28 cellular contexts compared by ENCODE assay signal in the genomic region with DNA sequence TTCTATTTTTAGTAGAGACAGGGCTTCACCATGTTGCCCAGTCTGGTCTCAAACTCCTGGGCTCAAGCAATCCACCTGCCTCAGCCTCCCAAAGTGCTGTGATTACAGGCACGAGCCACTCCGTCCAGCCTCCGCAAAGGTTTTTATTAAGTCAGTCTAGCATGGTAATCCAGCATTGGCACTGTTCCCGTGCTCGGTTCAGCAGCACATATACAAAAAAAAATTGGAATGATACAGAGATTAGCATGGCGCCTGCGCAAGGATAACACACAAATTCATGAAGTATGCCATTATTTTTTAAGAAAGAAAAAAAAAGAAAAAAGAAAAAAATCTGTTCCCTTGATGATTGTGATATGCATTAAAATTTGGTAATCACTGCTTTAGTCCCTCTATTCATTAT. TPM values are rescaled to one million over a fixed set of nuclear protein-coding genes. Genes with fewer than 3 reads are reported as not detected.
"Had no signal": no experiment of that assay in that cellular context is flagged by ENCODE, and none has a peak within 500 bp of the region (broad histone marks: within the 10 kb centered on the region; RNA-seq: fewer than 3 reads in every experiment).

No MANE protein-coding gene starts in this region.

- H3K4me2 ChIP-seq: SK-N-SH had no signal

- H3K4me1 Mint-ChIP-seq: activated CD4-positive, alpha-beta T cell treated with anti-CD3 and anti-CD28 coated beads for 36 hours; activated naive CD4-positive, alpha-beta T cell treated with anti-CD3 and anti-CD28 coated beads, Interleukin-2, amount 50 U/mL, for 24 hours had no signal

- H3K27ac Mint-ChIP-seq: activated CD4-positive, alpha-beta T cell treated with anti-CD3 and anti-CD28 coated beads for 36 hours; activated CD8-positive, alpha-beta T cell treated with anti-CD3 and anti-CD28 coated beads, Interleukin-2, amount 10 ng/mL, durations not matched to agents 7 days and 5 days; activated naive CD4-positive, alpha-beta T cell treated with anti-CD3 and anti-CD28 coated beads, Interleukin-2, amount 50 U/mL, for 24 hours had no signal

- H3K4me1 ChIP-seq: breast epithelium had no signal

- H3K36me3 Mint-ChIP-seq: activated naive CD4-positive, alpha-beta T cell treated with anti-CD3 and anti-CD28 coated beads, Interleukin-2, amount 50 U/mL, for 24 hours had no signal

- H3K27me3 ChIP-seq: breast epithelium had no signal

- H3K9ac ChIP-seq: SK-N-SH had no signal

- H3K4me3 Mint-ChIP-seq: activated CD4-positive, alpha-beta T cell treated with anti-CD3 and anti-CD28 coated beads for 36 hours; activated CD8-positive, alpha-beta T cell treated with anti-CD3 and anti-CD28 coated beads, Interleukin-2, amount 10 ng/mL, durations not matched to agents 7 days and 5 days; activated naive CD4-positive, alpha-beta T cell treated with anti-CD3 and anti-CD28 coated beads, Interleukin-2, amount 50 U/mL, for 24 hours had no signal

- H3K27ac ChIP-seq: breast epithelium, WERI-Rb-1 had no signal

- H3K9me3 ChIP-seq: breast epithelium, SK-N-SH had no signal

- ATAC-seq: activated CD4-positive, alpha-beta T cell treated with anti-CD3 and anti-CD28 coated beads for 36 hours; activated CD8-positive, alpha-beta T cell treated with anti-CD3 and anti-CD28 coated beads, Interleukin-2, amount 10 ng/mL, durations not matched to agents 7 days and 5 days had no signal

- DNase-seq: activated CD4-positive, alpha-beta T cell treated with anti-CD3 and anti-CD28 coated beads for 36 hours; activated CD4-positive, alpha-beta T cell treated with anti-CD3 and anti-CD28 coated beads, Interleukin-2, amount 50 U/mL, for 1 hour; activated CD8-positive, alpha-beta memory T cell treated with anti-CD3 and anti-CD28 coated beads, Interleukin-2, amount 50 U/mL, for 48 hours; activated CD8-positive, alpha-beta T cell treated with anti-CD3 and anti-CD28 coated beads, Interleukin-2, amount 10 ng/mL, durations not matched to agents 7 days and 5 days; activated effector memory CD4-positive, alpha-beta T cell treated with Interleukin-2 at 50 U/mL for 16 hours; activated naive CD4-positive, alpha-beta T cell; activated T-cell treated with anti-CD3 and anti-CD28 coated beads, Interleukin-2, amount 50 U/mL, for 1 hour; aorta; central memory CD4-positive, alpha-beta T cell; KG1; MV-4-11; NCI-H1092 treated with DMSO at 0.1 percent for 48 hours; NCI-H1417 treated with DMSO at 0.1 percent for 48 hours; NCI-H1694; NCI-H2029; NCI-H2107; NCI-H2171 treated with DMSO at 0.1 percent for 48 hours; NCI-H226; NCI-H526; NCI-H774; SIG-M5; SK-N-SH; T-helper 1 cell; WERI-Rb-1 had no signal

- H3K4me3 ChIP-seq: breast epithelium had no signal

- H3K9me3 Mint-ChIP-seq: activated naive CD4-positive, alpha-beta T cell treated with anti-CD3 and anti-CD28 coated beads, Interleukin-2, amount 50 U/mL, for 24 hours had no signal

- H3K36me3 ChIP-seq: breast epithelium had no signal

RNA-seq across cellular contexts. Expression of gene CKMT1A, which starts 8.5 kb away (rescaled TPM):
- total RNA-seq: activated CD8-positive, alpha-beta T cell treated with anti-CD3 and anti-CD28 coated beads, Interleukin-2, amount 10 ng/mL, durations not matched to agents 7 days and 5 days; aorta; LHCN-M2; T-helper 2 cell treated with Interferon-gamma antibody and Interleukin-4, amounts not matched to agents 100 ng/mL and 5 ng/mL, for 36 hours had no signal
